Comparison of ENCODE assay signal across 8 cellular contexts in genomic region chr17:75827291-75828050, GRCh38. TPM values are rescaled to one million over a fixed set of nuclear protein-coding genes. Genes with fewer than 3 reads are reported as not detected.
A peak's percentile ranks its signal among the peaks of the same experiment; 100 is the strongest.
DNase-seq lines count a peak whose midpoint lies in the region; ATAC-seq and TF ChIP-seq lines count a peak whose summit lies in the region.

No MANE protein-coding gene starts in this region.

- peak; percentile 69 for ATAC-seq in activated CD8-positive, alpha-beta T cell treated with anti-CD3 and anti-CD28 coated beads for 36 hours

- POLR2A ChIA-PET in activated CD8-positive, alpha-beta T cell treated with anti-CD3 and anti-CD28 coated beads for 36 hours (lab: Charles Lee): interaction anchor here (1.0 to 6.6 kb wide), 10 partner anchors 12 to 74 kb away, joined by 3 to 53 read pairs (median 6); partner anchors contain the start of gene UNK

- peak overlapping the region in 49 of 59 donors; percentile 0 to 59 (median 36) for H3K4me3 ChIP-seq in dorsolateral prefrontal cortex

- H3K9me3 Mint-ChIP-seq in activated CD8-positive, alpha-beta T cell treated with anti-CD3 and anti-CD28 coated beads for 36 hours: no peaks in the 10 kb centered on the region

- H3K27me3 ChIP-seq in dorsolateral prefrontal cortex: no peaks in the 10 kb centered on the region

- H3K27me3 Mint-ChIP-seq in activated CD8-positive, alpha-beta T cell treated with anti-CD3 and anti-CD28 coated beads for 36 hours: no peaks in the 10 kb centered on the region

- H3K27ac Mint-ChIP-seq in activated CD8-positive, alpha-beta T cell treated with anti-CD3 and anti-CD28 coated beads for 36 hours: peak overlapping the region; percentile 94

- H3K36me3 Mint-ChIP-seq in activated CD8-positive, alpha-beta T cell treated with anti-CD3 and anti-CD28 coated beads for 36 hours (ENCODE audit: low read depth): peaks cover 21% of the 10 kb centered on the region

- peak; percentile 68 for DNase-seq in DMS53 (lab: John Stamatoyannopoulos, UW)
- no peak for DNase-seq in DMS53 treated with DMSO at 0.1 percent for 48 hours (lab: John Stamatoyannopoulos, UW; ENCODE audit: unreplicated experiment)
- DNase-seq in NCI-H446 (lab: John Stamatoyannopoulos, UW): peak; percentile 99
- DNase-seq in activated CD8-positive, alpha-beta T cell treated with anti-CD3 and anti-CD28 coated beads for 36 hours: peak; percentile 81
- DNase-seq in dorsolateral prefrontal cortex: peak in 9 of 10 donors; percentile 35 to 81 (median 65)
- DNase-seq in lung microvascular endothelial cell (ENCODE audit: low read depth in 2 of 2): peak; percentile 63 to 93
- DNase-seq in stimulated activated CD8-positive, alpha-beta memory T cell treated with anti-CD3 and anti-CD28 coated beads, Interleukin-15, amount 100 ng/mL, for 48 hours (ENCODE audit: low read depth in 2 of 2): peak; percentile 45 to 58
- DNase-seq in SIG-M5 treated with dmso at 0.1 percent for 504 hours (lab: John Stamatoyannopoulos, UW; ENCODE audit: unreplicated experiment): no peak

- peaks cover 21% of the 10 kb centered on the region for H3K4me1 Mint-ChIP-seq in activated CD8-positive, alpha-beta T cell treated with anti-CD3 and anti-CD28 coated beads for 36 hours (ENCODE audit: low read depth)

- H3K27ac ChIP-seq in dorsolateral prefrontal cortex: peak overlapping the region; percentile 65 to 96 (median 83)

- peak overlapping the region; percentile 54 for H3K4me3 Mint-ChIP-seq in activated CD8-positive, alpha-beta T cell treated with anti-CD3 and anti-CD28 coated beads for 36 hours

- intact Hi-C loops in activated CD8-positive, alpha-beta T cell treated with anti-CD3 and anti-CD28 coated beads for 36 hours (cut with micrococcal nuclease): no loop called here
- intact Hi-C loops in dorsolateral prefrontal cortex (cut with DNase I): loop anchor here in 1 of 2 donors (10.0 kb wide), 1 partner anchor 53 kb away; a partner anchor contains a TSS

- peak; percentile 89 for TF ChIP-seq CTCF in activated CD8-positive, alpha-beta T cell treated with anti-CD3 and anti-CD28 coated beads for 36 hours (IDR thresholded peaks at IDR 0.05)
- peak in 55 of 56 donors; percentile 42 to 83 (median 64) for TF ChIP-seq CTCF in dorsolateral prefrontal cortex (IDR thresholded peaks at IDR 0.05 in 54 of 56, conservative IDR thresholded peaks at IDR 0.05 in 2 of 56; ENCODE audit: low read depth in 1 of 56, partially characterized antibody in 56 of 56)

- CTCF ChIA-PET in activated CD8-positive, alpha-beta T cell treated with anti-CD3 and anti-CD28 coated beads for 36 hours (lab: Charles Lee): interaction anchor here (0.7 to 13.1 kb wide), 26 partner anchors 9 to 194 kb away, joined by 3 to 105 read pairs (median 5); partner anchors contain the start of genes GALK1, MRPL38, SMIM5 and UNC13D

RNA-seq across cellular contexts. Expression of gene UNC13D, which starts 16.7 kb away (rescaled TPM):
- 100 to 1,000 TPM; 136 to 144 TPM for total RNA-seq in activated CD8-positive, alpha-beta T cell treated with anti-CD3 and anti-CD28 coated beads for 36 hours
- total RNA-seq in dorsolateral prefrontal cortex (10 to 100 TPM in 85 of 120 experiments, 1 to 10 TPM in 35; 3.9 to 40.2 (median 13.0) TPM), lung microvascular endothelial cell (3.8 and 5.2 TPM in 2 replicates)

RNA-seq across cellular contexts. Expression of gene WBP2, which starts 27.7 kb away (rescaled TPM):
- 10 to 100 TPM; 54.4 to 58.5 TPM for total RNA-seq in activated CD8-positive, alpha-beta T cell treated with anti-CD3 and anti-CD28 coated beads for 36 hours
- total RNA-seq in dorsolateral prefrontal cortex (100 to 1,000 TPM; 311 to 523 (median 421) TPM), lung microvascular endothelial cell (19.4 and 24.4 TPM in 2 replicates)

RNA-seq across cellular contexts. Expression of gene UNK, which starts 42.9 kb away (rescaled TPM):
- total RNA-seq in activated CD8-positive, alpha-beta T cell treated with anti-CD3 and anti-CD28 coated beads for 36 hours: 10 to 100 TPM; 26.4 to 26.6 TPM
- total RNA-seq in dorsolateral prefrontal cortex: 10 to 100 TPM; 20.6 to 51.6 (median 29.4) TPM
- total RNA-seq in lung microvascular endothelial cell: 5.2 and 9.1 TPM in 2 replicates

RNA-seq across cellular contexts. Expression of gene TRIM47, which starts 50.9 kb away (rescaled TPM):
- total RNA-seq in activated CD8-positive, alpha-beta T cell treated with anti-CD3 and anti-CD28 coated beads for 36 hours: 10 to 100 TPM; 16.6 to 16.8 TPM
- total RNA-seq in dorsolateral prefrontal cortex (100 to 1,000 TPM in 3 of 120 experiments, 10 to 100 TPM in 117; 19.7 to 109 (median 43.9) TPM), lung microvascular endothelial cell (42.7 and 56.9 TPM in 2 replicates)

Comparison
In these comparisons a context has a peak if more than half of its experiments do, and no peak if none do; other contexts are left out.
1. DNase-seq: peak in DMS53 (single experiment), NCI-H446 (2 of 2), activated CD8-positive, alpha-beta T cell treated with anti-CD3 and anti-CD28 coated beads for 36 hours (single experiment), dorsolateral prefrontal cortex (9 of 10), lung microvascular endothelial cell (2 of 2) and stimulated activated CD8-positive, alpha-beta memory T cell treated with anti-CD3 and anti-CD28 coated beads, Interleukin-15, amount 100 ng/mL, for 48 hours (2 of 2); none in DMS53 treated with DMSO at 0.1 percent for 48 hours (single experiment) and SIG-M5 treated with dmso at 0.1 percent for 504 hours (single experiment).
2. RNA of gene WBP2, which starts 27.7 kb away (total RNA-seq): 311 to 523 TPM in dorsolateral prefrontal cortex; 54.4 to 58.5 TPM in activated CD8-positive, alpha-beta T cell treated with anti-CD3 and anti-CD28 coated beads for 36 hours and 19.4 to 24.4 TPM in lung microvascular endothelial cell; every median in the first group is over 4 times any median in the second.